9 cellular contexts compared by ENCODE assay signal in genomic region chr21:29078884-29079765, GRCh38. TPM values are rescaled to one million over a fixed set of nuclear protein-coding genes. Genes with fewer than 3 reads are reported as not detected.
DNase-seq lines count a peak whose midpoint lies in the region; ATAC-seq and TF ChIP-seq lines count a peak whose summit lies in the region.
"Had no signal": no experiment of that assay in that cellular context is flagged by ENCODE, and none has a peak within 500 bp of the region (broad histone marks: within the 10 kb centered on the region; RNA-seq: fewer than 3 reads in every experiment).

No MANE protein-coding gene starts in this region.

- H3K36me3 Mint-ChIP-seq in CD14-positive monocyte (no peaks in the 10 kb centered on the region), memory B cell (peaks cover 2% of the 10 kb centered on the region)
- peaks cover 18% of the 10 kb centered on the region for H3K36me3 Mint-ChIP-seq in activated CD4-positive, alpha-beta memory T cell treated with anti-CD3 and anti-CD28 coated beads, Interleukin-2, amount 10 ng/mL, durations not matched to agents 7 days and 5 days (ENCODE audit: low read depth)

- in situ Hi-C loops in gastrocnemius medialis (cut with MboI; ENCODE audit: low sequenced_read_pairs in 4 of 4) = loop anchor here in 1 of 4 donors (25.0 kb wide), 1 partner anchor 208 kb away; the partner anchor contains the start of gene BACH1

- H3K4me3 Mint-ChIP-seq in CD14-positive monocyte (peak overlapping the region in 1 of 2 donors; percentile 29), memory B cell (peak overlapping the region; percentile 6)
- H3K4me3 Mint-ChIP-seq in activated CD4-positive, alpha-beta memory T cell treated with anti-CD3 and anti-CD28 coated beads, Interleukin-2, amount 10 ng/mL, durations not matched to agents 7 days and 5 days = peak overlapping the region; percentile 21

- no peaks in the 10 kb centered on the region for H3K36me3 ChIP-seq in gastrocnemius medialis

- no peak overlapping the region for H3K27ac ChIP-seq in gastrocnemius medialis

- TF ChIP-seq CTCF in CD14-positive monocyte (IDR thresholded peaks at IDR 0.05) (no peak), gastrocnemius medialis (IDR thresholded peaks at IDR 0.05 in 4 of 5, conservative IDR thresholded peaks at IDR 0.05 in 1 of 5) (no peak)

- peak overlapping the region; percentile 93 to 99 (median 95) for H3K27ac Mint-ChIP-seq in CD14-positive monocyte
- peak overlapping the region; percentile 82 for H3K27ac Mint-ChIP-seq in activated CD4-positive, alpha-beta memory T cell treated with anti-CD3 and anti-CD28 coated beads, Interleukin-2, amount 10 ng/mL, durations not matched to agents 7 days and 5 days
- peak overlapping the region; percentile 95 for H3K27ac Mint-ChIP-seq in memory B cell

- H3K27me3 ChIP-seq in gastrocnemius medialis = no peaks in the 10 kb centered on the region

- CTCF ChIA-PET in activated CD4-positive, alpha-beta memory T cell treated with anti-CD3 and anti-CD28 coated beads, Interleukin-2, amount 10 ng/mL, durations not matched to agents 7 days and 5 days (lab: Charles Lee) = interaction anchor here (0.5 to 2.6 kb wide), 4 partner anchors 9 to 298 kb away, joined by 3 to 16 read pairs (median 4); no protein-coding TSS in a partner anchor

- peak; percentile 73 for DNase-seq in CD14-positive monocyte (ENCODE audit: low spot score)
- peak; percentile 64 for DNase-seq in HT1080 (ENCODE audit: low read depth)
- DNase-seq in activated CD4-positive, alpha-beta memory T cell treated with anti-CD3 and anti-CD28 coated beads, Interleukin-2, amount 10 ng/mL, durations not matched to agents 7 days and 5 days = peak; percentile 42
- peak in 1 of 2 donors; percentile 25 for DNase-seq in memory B cell (ENCODE audit: low spot score in 2 of 2)
- DNase-seq in gastrocnemius medialis = no peak
- no peak for DNase-seq in DMS79 (lab: John Stamatoyannopoulos, UW)

- ATAC-seq in GM19328 (IDR thresholded peaks at IDR 0.05; ENCODE audit: unreplicated experiment) (peak; percentile 48), memory B cell (ENCODE audit: low read depth) (peak; percentile 57), gastrocnemius medialis (no peak), GM21360 (IDR thresholded peaks at IDR 0.05; ENCODE audit: unreplicated experiment) (no peak)

- intact Hi-C loops in CD14-positive monocyte (cut with micrococcal nuclease) (no loop called here), gastrocnemius medialis (cut with DNase I; ENCODE audit: low total_unique reads) (no loop called here)

- no peak overlapping the region for H3K4me3 ChIP-seq in gastrocnemius medialis

- no peak for TF ChIP-seq POLR2A in gastrocnemius medialis (IDR thresholded peaks at IDR 0.05)

- H3K4me1 ChIP-seq in gastrocnemius medialis = no peaks in the 10 kb centered on the region

- no peaks in the 10 kb centered on the region for H3K9me3 ChIP-seq in gastrocnemius medialis

- H3K27me3 Mint-ChIP-seq in CD14-positive monocyte (ENCODE audit: low read depth in 3 of 3) (peaks cover 0 to 2% (median 0%) of the 10 kb centered on the region in 3 donors), memory B cell (no peaks in the 10 kb centered on the region)
- H3K27me3 Mint-ChIP-seq in activated CD4-positive, alpha-beta memory T cell treated with anti-CD3 and anti-CD28 coated beads, Interleukin-2, amount 10 ng/mL, durations not matched to agents 7 days and 5 days = no peaks in the 10 kb centered on the region

- H3K4me1 Mint-ChIP-seq in CD14-positive monocyte = peaks cover 61% of the 10 kb centered on the region
- peaks cover 56% of the 10 kb centered on the region for H3K4me1 Mint-ChIP-seq in activated CD4-positive, alpha-beta memory T cell treated with anti-CD3 and anti-CD28 coated beads, Interleukin-2, amount 10 ng/mL, durations not matched to agents 7 days and 5 days
- H3K4me1 Mint-ChIP-seq in memory B cell = peaks cover 22% of the 10 kb centered on the region

- POLR2A ChIA-PET in activated CD4-positive, alpha-beta memory T cell treated with anti-CD3 and anti-CD28 coated beads, Interleukin-2, amount 10 ng/mL, durations not matched to agents 7 days and 5 days (lab: Charles Lee) = interaction anchor here (0.6 to 7.7 kb wide), 8 partner anchors 11 to 220 kb away, joined by 3 to 69 read pairs (median 4); partner anchors contain the start of genes BACH1, RWDD2B and USP16

- H3K9me3 Mint-ChIP-seq in CD14-positive monocyte (peaks cover 0 to 4% (median 1%) of the 10 kb centered on the region in 7 donors), memory B cell (no peaks in the 10 kb centered on the region)
- H3K9me3 Mint-ChIP-seq in activated CD4-positive, alpha-beta memory T cell treated with anti-CD3 and anti-CD28 coated beads, Interleukin-2, amount 10 ng/mL, durations not matched to agents 7 days and 5 days = no peaks in the 10 kb centered on the region

RNA-seq across cellular contexts. Expression of gene CCT8, which starts 5.7 kb away (rescaled TPM):
- polyA plus RNA-seq in CD14-positive monocyte = 100 to 1,000 TPM; 169 to 173 TPM
- total RNA-seq in HT1080 (2014; rRNA removed; shearing (Covaris generic)) = 342 and 347 TPM in 2 replicates
- 354 and 377 TPM in 2 replicates for polyA plus RNA-seq in HT1080 (2015; cell fraction: cytosol; rRNA removed)
- 453 and 528 TPM in 2 replicates for polyA plus RNA-seq in HT1080 (2015; cell fraction: nucleus; rRNA removed)
- 100 to 1,000 TPM; 214 to 216 TPM for total RNA-seq in activated CD4-positive, alpha-beta memory T cell treated with anti-CD3 and anti-CD28 coated beads, Interleukin-2, amount 10 ng/mL, durations not matched to agents 7 days and 5 days
- 100 to 1,000 TPM in 2 of 4 donors, 10 to 100 TPM in 2; 91.8 to 119 (median 99.1) TPM for total RNA-seq in gastrocnemius medialis

RNA-seq across cellular contexts. Expression of gene MAP3K7CL, which starts 51.3 kb away (rescaled TPM):
- 10 to 100 TPM; 14.6 to 15.8 TPM for polyA plus RNA-seq in CD14-positive monocyte
- 3.5 and 5.6 TPM in 2 replicates for total RNA-seq in HT1080 (2014; rRNA removed; shearing (Covaris generic))
- polyA plus RNA-seq in HT1080 (2015; cell fraction: cytosol; rRNA removed) = 12.4 and 14.0 TPM in 2 replicates
- 4.1 and 5.4 TPM in 2 replicates for polyA plus RNA-seq in HT1080 (2015; cell fraction: nucleus; rRNA removed)
- 1 to 10 TPM; 6.7 to 7.7 TPM for total RNA-seq in activated CD4-positive, alpha-beta memory T cell treated with anti-CD3 and anti-CD28 coated beads, Interleukin-2, amount 10 ng/mL, durations not matched to agents 7 days and 5 days
- 10 to 100 TPM in 2 of 4 donors, 1 to 10 TPM in 1, not detected in 1; 4.3 to 17.4 (median 15.5) TPM for total RNA-seq in gastrocnemius medialis
- polyA plus RNA-seq: neural cell had no signal

RNA-seq across cellular contexts. Expression of gene USP16, which starts 54.7 kb away (rescaled TPM):
- polyA plus RNA-seq in CD14-positive monocyte = 10 to 100 TPM; 11.6 to 23.6 TPM
- 40.4 and 43.3 TPM in 2 replicates for total RNA-seq in HT1080 (2014; rRNA removed; shearing (Covaris generic))
- polyA plus RNA-seq in HT1080 (2015; cell fraction: cytosol; rRNA removed) = 35.6 and 42.4 TPM in 2 replicates
- polyA plus RNA-seq in HT1080 (2015; cell fraction: nucleus; rRNA removed) = 39.8 and 44.6 TPM in 2 replicates
- total RNA-seq in activated CD4-positive, alpha-beta memory T cell treated with anti-CD3 and anti-CD28 coated beads, Interleukin-2, amount 10 ng/mL, durations not matched to agents 7 days and 5 days = 10 to 100 TPM; 34.3 to 37.1 TPM
- total RNA-seq in gastrocnemius medialis = 10 to 100 TPM; 25.0 to 37.2 (median 32.1) TPM

RNA-seq across cellular contexts. Expression of gene RWDD2B, which starts 60.0 kb away (rescaled TPM):
- polyA plus RNA-seq in CD14-positive monocyte = 1 to 10 TPM; 4.7 to 5.2 TPM
- total RNA-seq in HT1080 (2014; rRNA removed; shearing (Covaris generic)) = 20.7 and 21.1 TPM in 2 replicates
- polyA plus RNA-seq in HT1080 (2015; cell fraction: cytosol; rRNA removed) = 28.2 and 29.1 TPM in 2 replicates
- 21.9 and 28.0 TPM in 2 replicates for polyA plus RNA-seq in HT1080 (2015; cell fraction: nucleus; rRNA removed)
- total RNA-seq in activated CD4-positive, alpha-beta memory T cell treated with anti-CD3 and anti-CD28 coated beads, Interleukin-2, amount 10 ng/mL, durations not matched to agents 7 days and 5 days = 1 to 10 TPM; 6.5 to 6.9 TPM
- total RNA-seq in gastrocnemius medialis = 10 to 100 TPM; 16.8 to 29.6 (median 26.4) TPM

Comparison
In these comparisons a context has a peak if more than half of its experiments do, and no peak if none do; other contexts are left out.
1. DNase-seq: peak in CD14-positive monocyte (single experiment), HT1080 (single experiment) and activated CD4-positive, alpha-beta memory T cell treated with anti-CD3 and anti-CD28 coated beads, Interleukin-2, amount 10 ng/mL, durations not matched to agents 7 days and 5 days (single experiment); none in gastrocnemius medialis (0 of 2) and DMS79 (single experiment).
2. ATAC-seq: peak in GM19328 (single experiment) and memory B cell (single experiment); none in gastrocnemius medialis (0 of 2) and GM21360 (single experiment).
3. Peak in every context shown above with its lines, with median percentiles within 50 percentile points of each other: H3K27ac Mint-ChIP-seq.